23 cellular contexts compared by ENCODE assay signal in the genomic region with DNA sequence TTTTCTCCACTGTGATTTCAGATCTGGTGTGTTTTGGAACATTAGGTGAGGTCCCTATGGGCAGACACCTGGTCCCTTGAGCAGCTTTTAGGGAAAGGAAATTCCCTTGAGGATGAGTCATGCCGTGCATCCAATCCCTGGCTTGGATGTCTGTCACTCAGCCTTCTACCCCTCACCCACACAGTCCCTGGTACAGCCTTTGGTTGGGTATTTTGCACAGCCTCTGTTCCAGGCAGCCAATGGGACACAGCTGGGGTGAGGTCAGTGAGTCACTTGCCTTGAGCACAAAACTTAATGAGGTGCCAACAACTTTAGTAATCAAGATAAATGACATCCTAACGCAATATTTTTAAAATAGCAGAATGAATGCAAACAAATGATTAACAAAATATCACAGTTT. TPM values are rescaled to one million over a fixed set of nuclear protein-coding genes. Genes with fewer than 3 reads are reported as not detected.
A peak's percentile ranks its signal among the peaks of the same experiment; 100 is the strongest.
DNase-seq lines count a peak whose midpoint lies in the region; ATAC-seq, FAIRE-seq and TF ChIP-seq lines count a peak whose summit lies in the region.
"Had no signal": no experiment of that assay in that cellular context is flagged by ENCODE, and none has a peak within 500 bp of the region (broad histone marks: within the 10 kb centered on the region; RNA-seq: fewer than 3 reads in every experiment).

No MANE protein-coding gene starts in this region.

- peaks cover 3% of the 10 kb centered on the region for H3K27me3 Mint-ChIP-seq in activated CD8-positive, alpha-beta T cell treated with anti-CD3 and anti-CD28 coated beads for 36 hours

- no peak for ATAC-seq in IMR-90 (ENCODE audit: low read depth)
- ATAC-seq in activated CD8-positive, alpha-beta T cell treated with anti-CD3 and anti-CD28 coated beads for 36 hours: no peak
- ATAC-seq: heart left ventricle, lower lobe of right lung had no signal

- no peak overlapping the region for H3K4me3 Mint-ChIP-seq in activated CD8-positive, alpha-beta T cell treated with anti-CD3 and anti-CD28 coated beads for 36 hours
- H3K4me3 Mint-ChIP-seq: activated naive CD8-positive, alpha-beta T cell; brain had no signal

- H3K4ac ChIP-seq in IMR-90 (ENCODE audit: low read depth, low read length): peak overlapping the region; percentile 4; the same call in 1 of the 2 replicates

- peak; percentile 79 for FAIRE-seq in keratinocyte (lab: Jason Lieb, UNC)
- FAIRE-seq: colon had no signal

- H3K36me3 ChIP-seq in IMR-90 (ENCODE audit: control insufficient read depth, insufficient read depth, low read length) (no peaks in the 10 kb centered on the region), mammary epithelial cell (ENCODE audit: insufficient read depth, low read length) (no peaks in the 10 kb centered on the region), keratinocyte (ENCODE audit: control insufficient read depth in 2 of 2, extremely low read depth in 1 of 2, insufficient read depth in 2 of 2, low read length in 2 of 2) (no peaks in the 10 kb centered on the region)
- H3K36me3 ChIP-seq: heart left ventricle, lower lobe of right lung, stomach, transverse colon had no signal

- intact Hi-C loops in IMR-90 (cut with micrococcal nuclease) (no loop called here), mammary epithelial cell (cut with micrococcal nuclease) (no loop called here)
- intact Hi-C loops in activated CD8-positive, alpha-beta T cell treated with anti-CD3 and anti-CD28 coated beads for 36 hours (cut with micrococcal nuclease): no loop called here

- no peak overlapping the region; the same call in 1 of the 2 replicates for H2AK5ac ChIP-seq in IMR-90 (ENCODE audit: low read depth, low read length)

- no peak for TF ChIP-seq POLR2A in IMR-90 (IDR thresholded peaks at IDR 0.05; ENCODE audit: low read depth, low read length)

- H3K4me2 ChIP-seq in IMR-90 (ENCODE audit: low read depth, low read length) (no peak overlapping the region), mammary epithelial cell (ENCODE audit: insufficient read depth, low read depth, low read length) (no peak overlapping the region), keratinocyte (ENCODE audit: control insufficient read depth, extremely low read depth, insufficient read depth, low read depth, low read length) (no peak overlapping the region)
- H3K4me2 ChIP-seq: KMS-11 had no signal

- in situ Hi-C loops in Caki2 (cut with HindIII; ENCODE audit: low pct_unique_long_range_greater_than_20kb, low sequenced_read_pairs): no loop called here
- in situ Hi-C loops in IMR-90 (cut with MboI; ENCODE audit: low sequenced_read_pairs): loop anchor here (25.0 kb wide), 2 partner anchors 315 to 415 kb away; no protein-coding TSS in a partner anchor
- in situ Hi-C loops in mammary epithelial cell (cut with MboI; ENCODE audit: low sequenced_read_pairs in 2 of 2): no loop called here

- H3K14ac ChIP-seq in IMR-90 (replicated peaks; ENCODE audit: low read depth, low read length): no peak overlapping the region; the same call in 1 of the 2 replicates

- H2AFZ ChIP-seq in IMR-90 (replicated peaks; ENCODE audit: low read length, poor library complexity) (no peak overlapping the region), mammary epithelial cell (ENCODE audit: low read depth, low read length) (no peak overlapping the region), keratinocyte (ENCODE audit: control insufficient read depth, low read length) (no peak overlapping the region)

- POLR2A ChIA-PET in IMR-90 (lab: Charles Lee; ENCODE audit: unreplicated experiment): no interaction called here
- POLR2A ChIA-PET in activated CD8-positive, alpha-beta T cell treated with anti-CD3 and anti-CD28 coated beads for 36 hours (lab: Charles Lee): no interaction called here

- H4K5ac ChIP-seq in IMR-90 (ENCODE audit: low read depth, low read length): no peak overlapping the region

- H3K4me1 Mint-ChIP-seq in activated CD8-positive, alpha-beta T cell treated with anti-CD3 and anti-CD28 coated beads for 36 hours (ENCODE audit: low read depth): no peaks in the 10 kb centered on the region
- H3K4me1 Mint-ChIP-seq: brain had no signal

- no peaks in the 10 kb centered on the region for H3K36me3 Mint-ChIP-seq in activated CD8-positive, alpha-beta T cell treated with anti-CD3 and anti-CD28 coated beads for 36 hours (ENCODE audit: low read depth)
- H3K36me3 Mint-ChIP-seq: activated naive CD8-positive, alpha-beta T cell; brain had no signal

- WGBS in IMR-90 (ENCODE audit: extremely low coverage in 2 of 2, insufficient read length in 1 of 2), 2 experiments: 0% methylated on average over 1 of the region's 2 CpGs; no CpG with 5 or more reads in 1 of the 2 experiments
- WGBS in mammary epithelial cell (ENCODE audit: low coverage, missing lambda C conversion rate): 54% methylated on average over 2 of the region's 2 CpGs

- TF ChIP-seq CTCF in IMR-90 (conservative IDR thresholded peaks at IDR 0.05; ENCODE audit: low read depth, low read length): no peak
- TF ChIP-seq CTCF in mammary epithelial cell (conservative IDR thresholded peaks at IDR 0.05 in 1 of 2, IDR thresholded peaks at IDR 0.05 in 1 of 2; ENCODE audit: extremely low read depth in 1 of 2, insufficient read depth in 1 of 2, low read depth in 1 of 2, low read length in 2 of 2): no peak
- no peak for TF ChIP-seq CTCF in keratinocyte (optimal IDR thresholded peaks at IDR 0.05 in 1 of 3, IDR thresholded peaks at IDR 0.05 in 1 of 3, conservative IDR thresholded peaks at IDR 0.05 in 1 of 3; ENCODE audit: extremely low read depth in 1 of 3, insufficient read depth in 2 of 3, low read length in 3 of 3)
- TF ChIP-seq CTCF in activated CD8-positive, alpha-beta T cell treated with anti-CD3 and anti-CD28 coated beads for 36 hours (IDR thresholded peaks at IDR 0.05): no peak

- H3K4me1 ChIP-seq in IMR-90 (ENCODE audit: control insufficient read depth, insufficient read depth, low read length) (peaks cover 6% of the 10 kb centered on the region), mammary epithelial cell (ENCODE audit: insufficient read depth, low read length) (peaks cover 7% of the 10 kb centered on the region), keratinocyte (ENCODE audit: control insufficient read depth, extremely low read depth, insufficient read depth, low read length) (peaks cover 10% of the 10 kb centered on the region)
- H3K4me1 ChIP-seq: heart left ventricle, lower lobe of right lung, stomach, transverse colon had no signal

- BruUV-seq in IMR-90 (replicated peaks; lab: Mats Ljungman, UMichigan): no TSS peak
- no TSS peak for BruUV-seq in mammary epithelial cell (replicated peaks; lab: Mats Ljungman, UMichigan)

- H3K27me3 ChIP-seq in IMR-90 (ENCODE audit: control insufficient read depth, insufficient read depth, low read length) (no peaks in the 10 kb centered on the region), mammary epithelial cell (ENCODE audit: insufficient read depth, low read length) (no peaks in the 10 kb centered on the region), keratinocyte (ENCODE audit: control insufficient read depth, extremely low read depth, insufficient read depth, low read length) (no peaks in the 10 kb centered on the region)
- H3K27me3 ChIP-seq: transverse colon had no signal

- H2BK5ac ChIP-seq in IMR-90 (ENCODE audit: low read depth, low read length, poor library complexity, severe bottlenecking): no peak overlapping the region

- CTCF ChIA-PET in IMR-90 (lab: Yijun Ruan, JAX) (no interaction called here), mammary epithelial cell (lab: Charles Lee; ENCODE audit: low non-redundant PET) (no interaction called here)
- CTCF ChIA-PET in activated CD8-positive, alpha-beta T cell treated with anti-CD3 and anti-CD28 coated beads for 36 hours (lab: Charles Lee): no interaction called here

- H3K18ac ChIP-seq in IMR-90 (ENCODE audit: low read depth, low read length): no peak overlapping the region

- dilution Hi-C loops in IMR-90 (cut with HindIII; ENCODE audit: low sequenced_read_pairs, unreplicated experiment): no loop called here
- dilution Hi-C loops in mammary epithelial cell (cut with HindIII; ENCODE audit: low sequenced_read_pairs): no loop called here
- dilution Hi-C loops in keratinocyte (cut with MboI; ENCODE audit: extremely low pct_ligation_motif_present, low sequenced_read_pairs): no loop called here

- TF ChIP-seq RAD21 in IMR-90 (IDR thresholded peaks at IDR 0.05; ENCODE audit: low read length): no peak

- H3K9ac ChIP-seq in IMR-90 (ENCODE audit: low read depth, low read length) (no peak overlapping the region), mammary epithelial cell (ENCODE audit: insufficient read depth, low read length) (no peak overlapping the region), keratinocyte (ENCODE audit: control insufficient read depth, extremely low read depth, insufficient read depth, low read length) (no peak overlapping the region)
- H3K9ac ChIP-seq: KMS-11 had no signal

- H2BK120ac ChIP-seq in IMR-90 (ENCODE audit: low read depth, low read length): peak overlapping the region; percentile 44

- peaks cover 2% of the 10 kb centered on the region for H3K9me3 Mint-ChIP-seq in activated CD8-positive, alpha-beta T cell treated with anti-CD3 and anti-CD28 coated beads for 36 hours

- peak overlapping the region; percentile 10 for H2AK9ac ChIP-seq in IMR-90 (replicated peaks; ENCODE audit: low read depth, low read length, poor library complexity)

- DNase-seq in Caki2 (ENCODE audit: low read depth) (peak; percentile 41), IMR-90 (no peak), mammary epithelial cell (peak; percentile 70), keratinocyte (ENCODE audit: low read depth, low spot score) (peak; percentile 61), NCI-H2196 treated with DMSO at 0.1 percent for 48 hours (lab: John Stamatoyannopoulos, UW; ENCODE audit: unreplicated experiment) (no peak), DMS153 treated with DMSO at 0.1 percent for 48 hours (lab: John Stamatoyannopoulos, UW; ENCODE audit: unreplicated experiment) (no peak), NCI-H2227 treated with DMSO at 0.1 percent for 48 hours (lab: John Stamatoyannopoulos, UW) (no peak)
- no peak for DNase-seq in activated CD8-positive, alpha-beta T cell treated with anti-CD3 and anti-CD28 coated beads for 36 hours
- DNase-seq: activated CD4-positive, alpha-beta T cell treated with anti-CD3 and anti-CD28 coated beads for 4 hours; heart left ventricle; lower lobe of right lung; NCI-H1092; NCI-H2029 treated with DMSO at 0.1 percent for 48 hours; NCI-H524 treated with DMSO at 0.1 percent for 48 hours; occipital lobe; SHP77; stomach; SW 1271; transverse colon had no signal

- no peak overlapping the region; the same call in 2 of the 3 replicates for H2BK15ac ChIP-seq in IMR-90 (ENCODE audit: low read depth, low read length)

- H3K27ac ChIP-seq in IMR-90 (ENCODE audit: insufficient read depth, low read length): no peak overlapping the region
- no peak overlapping the region for H3K27ac ChIP-seq in mammary epithelial cell (ENCODE audit: insufficient read depth, low read depth, low read length)
- H3K27ac ChIP-seq in keratinocyte (ENCODE audit: control insufficient read depth, insufficient read depth, low read length): no peak overlapping the region
- H3K27ac ChIP-seq: heart left ventricle, KMS-11, lower lobe of right lung, stomach, transverse colon had no signal

- H3K79me2 ChIP-seq in mammary epithelial cell (ENCODE audit: insufficient read depth, low read length) (no peaks in the 10 kb centered on the region), keratinocyte (ENCODE audit: control insufficient read depth, insufficient read depth, low read length) (no peaks in the 10 kb centered on the region)

- H3K4me3 ChIP-seq in IMR-90 (ENCODE audit: insufficient read depth, low read depth, low read length) (no peak overlapping the region), mammary epithelial cell (replicated peaks in 1 of 3; ENCODE audit: insufficient read depth in 1 of 3, low read depth in 2 of 3, low read length in 3 of 3) (no peak overlapping the region), keratinocyte (ENCODE audit: control insufficient read depth in 2 of 3, extremely low read depth in 1 of 3, insufficient read depth in 2 of 3, low read depth in 1 of 3, low read length in 3 of 3) (no peak overlapping the region)
- H3K4me3 ChIP-seq: heart left ventricle, lower lobe of right lung, stomach, transverse colon had no signal

- H4K8ac ChIP-seq in IMR-90 (ENCODE audit: low read depth in 2 of 2, low read length in 2 of 2): no peak overlapping the region

- no peak overlapping the region for H3K56ac ChIP-seq in IMR-90 (ENCODE audit: extremely low read depth, insufficient read depth, low read length)

- H3K9me3 ChIP-seq in IMR-90 (ENCODE audit: control insufficient read depth, insufficient read depth, low read length) (peaks cover 5% of the 10 kb centered on the region; the same call in 1 of the 2 replicates), mammary epithelial cell (replicated peaks; ENCODE audit: insufficient read depth, low read length) (no peaks in the 10 kb centered on the region), keratinocyte (ENCODE audit: control insufficient read depth, low read depth, low read length) (no peaks in the 10 kb centered on the region)
- H3K9me3 ChIP-seq: heart left ventricle, lower lobe of right lung, stomach, transverse colon had no signal

- H4K20me1 ChIP-seq in IMR-90 (ENCODE audit: insufficient read depth, low read length) (no peaks in the 10 kb centered on the region), mammary epithelial cell (ENCODE audit: insufficient read depth, low read length) (no peaks in the 10 kb centered on the region), keratinocyte (ENCODE audit: control insufficient read depth, extremely low read depth, insufficient read depth, low read length) (no peaks in the 10 kb centered on the region)

- H3K9me1 ChIP-seq in IMR-90 (ENCODE audit: insufficient read depth, low read length): peaks cover 5% of the 10 kb centered on the region; the same call in 1 of the 2 replicates
- no peaks in the 10 kb centered on the region for H3K9me1 ChIP-seq in keratinocyte (ENCODE audit: control insufficient read depth, extremely low read depth, insufficient read depth, low read length)

- no peak overlapping the region; the same call in 1 of the 2 replicates for H2BK20ac ChIP-seq in IMR-90 (ENCODE audit: low read depth, low read length)

- no peaks in the 10 kb centered on the region for H3K79me1 ChIP-seq in IMR-90 (ENCODE audit: low read depth in 1 of 2, low read length in 2 of 2)

- H3K27ac Mint-ChIP-seq in activated CD8-positive, alpha-beta T cell treated with anti-CD3 and anti-CD28 coated beads for 36 hours: no peak overlapping the region
- H3K27ac Mint-ChIP-seq: activated naive CD8-positive, alpha-beta T cell had no signal

- no peak overlapping the region; the same call in 1 of the 2 replicates for H3K23ac ChIP-seq in IMR-90 (ENCODE audit: low read depth, low read length)

- no peak overlapping the region for H4K91ac ChIP-seq in IMR-90 (ENCODE audit: insufficient read depth, low read depth, low read length)

RNA-seq across cellular contexts. Expression of a gene that starts 22.7 kb away (rescaled TPM):
- total RNA-seq in Caki2 (2014; rRNA removed; shearing (Covaris generic); ENCODE audit: low replicate concordance): 1.8 and 3.2 TPM in 2 replicates
- 13.1 and 16.7 TPM in 2 replicates for total RNA-seq in IMR-90 (2012; rRNA removed)
- polyA plus RNA-seq in IMR-90 (2012; rRNA removed): 3.8 and 4.8 TPM in 2 replicates
- polyA plus RNA-seq in IMR-90 (2012; cell fraction: cytosol; rRNA removed): 2.1 and 2.8 TPM in 2 replicates
- polyA plus RNA-seq in IMR-90 (2012; cell fraction: nucleus; rRNA removed; ENCODE audit: low replicate concordance): 2.7 and 10.2 TPM in 2 replicates
- total RNA-seq in mammary epithelial cell: 10 to 100 TPM in 1 of 2 donors, 1 to 10 TPM in 1; 4.5 to 29.8 TPM
- 1.2 TPM for polyA plus RNA-seq in mammary epithelial cell
- polyA minus RNA-seq in mammary epithelial cell: 8.5 TPM
- 0.09 to 0.14 TPM (median 0.10 TPM) in 3 replicates for polyA plus RNA-seq in keratinocyte
- 0.04 TPM for polyA plus RNA-seq in keratinocyte (2011; ENCODE audit: low read depth)
- 0.08 and 0.11 TPM in 2 replicates for polyA plus RNA-seq in keratinocyte (2011; cell fraction: cytosol; rRNA removed)
- polyA plus RNA-seq in keratinocyte (2011; cell fraction: nucleus; rRNA removed): 0.69 and 0.85 TPM in 2 replicates
- polyA plus RNA-seq in keratinocyte (2012; ENCODE audit: low replicate concordance): 0.05 and 0.23 TPM in 2 replicates
- polyA minus RNA-seq in keratinocyte: 0.30 to 0.58 TPM (median 0.53 TPM) in 3 replicates
- polyA minus RNA-seq in keratinocyte (2011; cell fraction: cytosol; rRNA and poly(A)+ RNA removed): not detected
- polyA minus RNA-seq in keratinocyte (2011; cell fraction: nucleus; rRNA and poly(A)+ RNA removed): 2.1 and 4.7 TPM in 2 replicates
- total RNA-seq in activated CD8-positive, alpha-beta T cell treated with anti-CD3 and anti-CD28 coated beads for 36 hours: not detected

Comparison
In these comparisons a context has a peak if more than half of its experiments do, and no peak if none do; other contexts are left out.
1. DNase-seq: peak in Caki2 (single experiment), mammary epithelial cell (single experiment) and keratinocyte (single experiment); none in IMR-90 (single experiment), activated CD8-positive, alpha-beta T cell treated with anti-CD3 and anti-CD28 coated beads for 36 hours (single experiment), NCI-H2196 treated with DMSO at 0.1 percent for 48 hours (single experiment), DMS153 treated with DMSO at 0.1 percent for 48 hours (single experiment) and NCI-H2227 treated with DMSO at 0.1 percent for 48 hours (single experiment).